Comparison of ENCODE assay signal across 13 cellular contexts in the genomic region with DNA sequence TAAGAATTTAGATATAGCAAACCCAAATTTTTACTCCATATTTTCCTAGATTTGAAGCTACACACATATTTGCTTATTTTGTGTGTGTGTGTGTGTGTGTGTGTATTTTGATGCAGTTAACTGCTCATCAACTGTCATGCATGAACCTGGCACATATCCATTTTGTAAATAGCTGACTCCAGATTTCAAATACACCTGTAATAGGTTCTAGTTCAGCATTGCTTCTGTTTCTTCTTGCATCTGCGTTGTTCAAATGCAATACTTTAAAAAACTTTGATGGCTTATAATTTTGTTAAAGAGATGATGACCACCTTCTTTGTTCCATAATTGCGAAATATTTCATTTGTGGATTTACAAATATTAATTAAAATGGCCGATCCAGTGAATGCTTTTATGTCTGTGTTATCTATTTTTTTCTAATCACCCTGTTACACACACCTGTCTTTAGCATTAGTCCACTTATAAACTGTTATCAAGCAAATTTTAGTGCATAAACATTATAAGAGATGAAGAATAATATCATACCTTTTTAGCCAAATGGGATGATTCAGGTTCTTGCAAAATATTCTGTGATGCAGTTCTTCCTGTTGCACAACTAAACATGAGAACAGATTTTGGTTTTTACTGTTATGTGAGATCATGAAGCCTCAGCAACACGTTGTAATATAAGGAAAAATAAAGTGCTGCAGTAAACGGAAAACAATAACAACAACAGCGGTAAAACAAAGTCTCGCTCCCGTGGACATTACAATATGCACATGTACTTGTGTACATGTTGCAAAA. TPM values are rescaled to one million over a fixed set of nuclear protein-coding genes. Genes with fewer than 3 reads are reported as not detected.
DNase-seq lines count a peak whose midpoint lies in the region; ATAC-seq and TF ChIP-seq lines count a peak whose summit lies in the region.
"Had no signal": no experiment of that assay in that cellular context is flagged by ENCODE, and none has a peak within 500 bp of the region (broad histone marks: within the 10 kb centered on the region; RNA-seq: fewer than 3 reads in every experiment).

No MANE protein-coding gene starts in this region.

- peak; percentile 92 for DNase-seq in MCF 10A (ENCODE audit: unreplicated experiment)
- DNase-seq in breast epithelium (ENCODE audit: low spot score in 2 of 2) = no peak
- peak; percentile 72 for DNase-seq in SIG-M5 treated with dmso at 0.1 percent for 504 hours (lab: John Stamatoyannopoulos, UW; ENCODE audit: unreplicated experiment)
- DNase-seq in fibroblast of the aortic adventitia (ENCODE audit: low read depth) = peak; percentile 87
- DNase-seq in upper lobe of right lung = no peak
- DNase-seq: H9; NCI-H1048; Peyer's patch; stimulated activated CD4-positive, alpha-beta T cell treated with anti-CD3 and anti-CD28 coated beads, Interleukin-4, amount 100 ng/mL, for 1 hour; substantia nigra had no signal

- no peak for TF ChIP-seq POLR2A in breast epithelium (IDR thresholded peaks at IDR 0.05)

- no TSS peak for BruUV-seq in MCF 10A (replicated peaks; lab: Mats Ljungman, UMichigan)

- no peaks in the 10 kb centered on the region for H3K9me3 Mint-ChIP-seq in MCF 10A (ENCODE audit: unreplicated experiment)
- H3K9me3 Mint-ChIP-seq: H9 had no signal

- H3K27ac ChIP-seq in breast epithelium (peak overlapping the region in 1 of 2 donors; percentile 94), upper lobe of right lung (peak overlapping the region; percentile 94)

- H3K36me3 ChIP-seq in breast epithelium (no peaks in the 10 kb centered on the region), upper lobe of right lung (no peaks in the 10 kb centered on the region)
- H3K36me3 ChIP-seq: Peyer's patch had no signal

- no peaks in the 10 kb centered on the region for H3K27me3 Mint-ChIP-seq in MCF 10A (ENCODE audit: insufficient read depth, unreplicated experiment)

- H3K4me3 ChIP-seq in breast epithelium = no peak overlapping the region
- H3K4me3 ChIP-seq in fibroblast of the aortic adventitia (ENCODE audit: low read depth, low read length) = no peak overlapping the region
- H3K4me3 ChIP-seq in upper lobe of right lung = no peak overlapping the region
- H3K4me3 ChIP-seq: Peyer's patch had no signal

- H3K4me1 ChIP-seq in breast epithelium (no peaks in the 10 kb centered on the region), upper lobe of right lung (peaks cover 21% of the 10 kb centered on the region)

- H3K36me3 Mint-ChIP-seq in MCF 10A (ENCODE audit: insufficient read depth, unreplicated experiment) = peaks cover 7% of the 10 kb centered on the region

- CTCF ChIA-PET in MCF 10A (lab: Yijun Ruan, JAX) = interaction anchor here (0.5 to 19.4 kb wide), 18 partner anchors 10 to 734 kb away, joined by 3 to 517 read pairs (median 4); a partner anchor contains a TSS

- POLR2A ChIA-PET in MCF 10A (lab: Yijun Ruan, JAX) = interaction anchor here (0.6 to 12.7 kb wide), 34 partner anchors 12 to 409 kb away, joined by 3 to 622 read pairs (median 4); a partner anchor contains a TSS

- intact Hi-C loops in MCF 10A (cut with micrococcal nuclease) = loop anchor here (2.0 to 5.0 kb wide), 3 partner anchors 49 to 393 kb away; a partner anchor contains a TSS
- intact Hi-C loops in breast epithelium (cut with DNase I; ENCODE audit: low total_unique reads) = no loop called here
- intact Hi-C loops in upper lobe of right lung (cut with DNase I) = loop anchor here (10.0 kb wide), 2 partner anchors 135 to 405 kb away; no protein-coding TSS in a partner anchor

- peak overlapping the region; percentile 98 for H3K27ac Mint-ChIP-seq in MCF 10A (ENCODE audit: low read depth, unreplicated experiment)
- H3K27ac Mint-ChIP-seq: H9 had no signal

- no peaks in the 10 kb centered on the region for H3K9me3 ChIP-seq in breast epithelium
- H3K9me3 ChIP-seq in upper lobe of right lung = no peaks in the 10 kb centered on the region
- H3K9me3 ChIP-seq: Peyer's patch had no signal

- peaks cover 56% of the 10 kb centered on the region for H3K4me1 Mint-ChIP-seq in MCF 10A (ENCODE audit: insufficient read depth, unreplicated experiment)

- no peaks in the 10 kb centered on the region for H3K27me3 ChIP-seq in breast epithelium
- no peaks in the 10 kb centered on the region for H3K27me3 ChIP-seq in upper lobe of right lung
- H3K27me3 ChIP-seq: Peyer's patch had no signal

- TF ChIP-seq CTCF in MCF 10A (IDR thresholded peaks at IDR 0.05; ENCODE audit: unreplicated experiment) (no peak), breast epithelium (IDR thresholded peaks at IDR 0.05) (no peak), fibroblast of the aortic adventitia (IDR thresholded peaks at IDR 0.05; ENCODE audit: insufficient read depth, low read length) (no peak), upper lobe of right lung (IDR thresholded peaks at IDR 0.05) (no peak)

- ATAC-seq in upper lobe of right lung = no peak
- no peak for ATAC-seq in GM21717 (IDR thresholded peaks at IDR 0.05; ENCODE audit: unreplicated experiment)
- ATAC-seq in HG02623 (IDR thresholded peaks at IDR 0.05; ENCODE audit: unreplicated experiment) = no peak
- no peak for ATAC-seq in HG02973 (IDR thresholded peaks at IDR 0.05; ENCODE audit: unreplicated experiment)

- H3K4me3 Mint-ChIP-seq in MCF 10A (ENCODE audit: unreplicated experiment) = peak overlapping the region; percentile 62
- H3K4me3 Mint-ChIP-seq: H9 had no signal

RNA-seq across cellular contexts. Expression of a gene that starts 12.7 kb away (rescaled TPM):
- total RNA-seq in MCF 10A (2022) (1,562 and 1,998 TPM in 2 replicates), breast epithelium (100 to 1,000 TPM; 220 to 325 (median 275) TPM), fibroblast of the aortic adventitia (ENCODE audit: low replicate concordance) (28.9 and 381 TPM in 2 replicates), upper lobe of right lung (522 TPM)

RNA-seq across cellular contexts. Expression of a gene that starts 39.4 kb away (rescaled TPM):
- total RNA-seq in MCF 10A (2022) = not detected in 2 replicates
- not detected for total RNA-seq in breast epithelium
- not detected in 2 replicates for total RNA-seq in fibroblast of the aortic adventitia (ENCODE audit: low replicate concordance)
- total RNA-seq in upper lobe of right lung = not detected
- total RNA-seq: H9, Peyer's patch had no signal

RNA-seq across cellular contexts. Expression of a gene that starts 55.8 kb away (rescaled TPM):
- 1,693 and 1,694 TPM in 2 replicates for total RNA-seq in MCF 10A (2022)
- total RNA-seq in breast epithelium = 100 to 1,000 TPM in 1 of 3 donors, 10 to 100 TPM in 2; 70.4 to 156 (median 84.9) TPM
- 271 and 340 TPM in 2 replicates for total RNA-seq in fibroblast of the aortic adventitia (ENCODE audit: low replicate concordance)
- total RNA-seq in upper lobe of right lung = 643 TPM

Comparison
In these comparisons a context has a peak if more than half of its experiments do, and no peak if none do; other contexts are left out.
1. DNase-seq: peak in MCF 10A (single experiment), SIG-M5 treated with dmso at 0.1 percent for 504 hours (single experiment) and fibroblast of the aortic adventitia (single experiment); none in breast epithelium (0 of 2) and upper lobe of right lung (single experiment).